In the genomic region with DNA sequence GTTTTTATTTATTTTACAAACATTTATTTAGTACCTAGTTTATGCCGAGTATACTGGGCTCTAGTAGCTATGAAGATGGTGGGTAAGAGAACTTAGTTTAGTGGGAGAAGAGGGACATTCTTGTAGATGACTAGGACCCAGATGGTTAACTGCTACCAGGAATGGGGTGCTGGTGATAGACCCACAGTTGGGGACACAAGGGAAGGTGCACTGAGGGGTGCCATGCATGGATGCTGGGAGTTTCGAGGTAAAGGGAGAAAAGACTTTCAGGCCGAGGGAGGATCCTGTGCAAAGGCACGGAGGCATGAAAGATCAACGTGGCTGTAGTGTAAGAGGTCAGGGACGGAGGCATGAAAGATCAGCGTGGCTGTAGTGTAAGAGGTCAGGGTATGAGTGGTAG, we compare ENCODE assay signal across 23 cellular contexts.
DNase-seq lines count a peak whose midpoint lies in the region; ATAC-seq lines count a peak whose summit lies in the region.
"Had no signal": no experiment of that assay in that cellular context is flagged by ENCODE, and none has a peak within 500 bp of the region (broad histone marks: within the 10 kb centered on the region; RNA-seq: fewer than 3 reads in every experiment).

No MANE protein-coding gene starts in this region.

- ATAC-seq in activated CD8-positive, alpha-beta memory T cell treated with anti-CD3 and anti-CD28 coated beads, Interleukin-2, amount 10 ng/mL, durations not matched to agents 7 days and 5 days = no peak
- ATAC-seq: GM12878, HCT116 had no signal

- H3K4me3 ChIP-seq in neuronal stem cell (ENCODE audit: low read length in 2 of 2) = peak overlapping the region in 1 of 2 donors; percentile 61
- H3K4me3 ChIP-seq: BLaER1 treated with 17β-estradiol and CSF1 and Interleukin-3, amounts not matched to agents 10 nM and 100 nM; GM12878; GM23248 had no signal

- H3K9ac ChIP-seq in neuronal stem cell (ENCODE audit: low read depth, low read length, poor library complexity) = no peak overlapping the region
- H3K9ac ChIP-seq: BLaER1 treated with 17β-estradiol and CSF1 and Interleukin-3, amounts not matched to agents 10 nM and 100 nM; GM23248 had no signal

- no peak overlapping the region for H3K4me2 ChIP-seq in neuronal stem cell (ENCODE audit: insufficient read depth, low read length, poor library complexity, severe bottlenecking)
- H3K4me2 ChIP-seq: BLaER1 treated with 17β-estradiol and CSF1 and Interleukin-3, amounts not matched to agents 10 nM and 100 nM had no signal

- no peak overlapping the region for H3K18ac ChIP-seq in neuronal stem cell (ENCODE audit: low read length)

- no peak overlapping the region for H4K91ac ChIP-seq in neuronal stem cell (ENCODE audit: low read depth, low read length, poor library complexity)

- H3K4ac ChIP-seq in neuronal stem cell (ENCODE audit: low read length) = no peak overlapping the region

- no peaks in the 10 kb centered on the region for H3K79me1 ChIP-seq in neuronal stem cell (ENCODE audit: low read depth, low read length)

- H3K4me1 Mint-ChIP-seq in activated naive CD4-positive, alpha-beta T cell treated with anti-CD3 and anti-CD28 coated beads, Interleukin-2, amount 50 U/mL, for 24 hours = no peaks in the 10 kb centered on the region
- H3K4me1 Mint-ChIP-seq in activated CD8-positive, alpha-beta memory T cell treated with anti-CD3 and anti-CD28 coated beads, Interleukin-2, amount 10 ng/mL, durations not matched to agents 7 days and 5 days = no peaks in the 10 kb centered on the region
- H3K4me1 Mint-ChIP-seq: CD14-positive monocyte; CD8-positive, alpha-beta memory T cell had no signal

- H2BK5ac ChIP-seq in neuronal stem cell (ENCODE audit: low read length) = no peak overlapping the region

- no peaks in the 10 kb centered on the region for H3K36me3 Mint-ChIP-seq in activated naive CD4-positive, alpha-beta T cell treated with anti-CD3 and anti-CD28 coated beads, Interleukin-2, amount 50 U/mL, for 24 hours
- no peaks in the 10 kb centered on the region for H3K36me3 Mint-ChIP-seq in activated CD8-positive, alpha-beta memory T cell treated with anti-CD3 and anti-CD28 coated beads, Interleukin-2, amount 10 ng/mL, durations not matched to agents 7 days and 5 days
- H3K36me3 Mint-ChIP-seq: CD14-positive monocyte; CD8-positive, alpha-beta memory T cell had no signal

- no peak overlapping the region for H3K23ac ChIP-seq in neuronal stem cell (ENCODE audit: low read depth, low read length, poor library complexity)

- no peak overlapping the region for H2BK12ac ChIP-seq in neuronal stem cell (ENCODE audit: low read length)

- H3K9me3 ChIP-seq in neuronal stem cell (replicated peaks in 1 of 2; ENCODE audit: control insufficient read depth in 2 of 2, insufficient read depth in 1 of 2, low read depth in 1 of 2, low read length in 2 of 2) = peaks cover 0 to 4% of the 10 kb centered on the region in 2 donors
- H3K9me3 ChIP-seq: BE2C had no signal

- no peak overlapping the region for H4K8ac ChIP-seq in neuronal stem cell (ENCODE audit: low read depth, low read length)

- H3K27me3 Mint-ChIP-seq in activated naive CD4-positive, alpha-beta T cell treated with anti-CD3 and anti-CD28 coated beads, Interleukin-2, amount 50 U/mL, for 24 hours = no peaks in the 10 kb centered on the region
- peaks cover 13% of the 10 kb centered on the region for H3K27me3 Mint-ChIP-seq in activated CD8-positive, alpha-beta memory T cell treated with anti-CD3 and anti-CD28 coated beads, Interleukin-2, amount 10 ng/mL, durations not matched to agents 7 days and 5 days
- H3K27me3 Mint-ChIP-seq: CD4-positive, alpha-beta T cell had no signal

- H3K9me3 Mint-ChIP-seq in activated naive CD4-positive, alpha-beta T cell treated with anti-CD3 and anti-CD28 coated beads, Interleukin-2, amount 50 U/mL, for 24 hours = no peaks in the 10 kb centered on the region
- no peaks in the 10 kb centered on the region for H3K9me3 Mint-ChIP-seq in activated CD8-positive, alpha-beta memory T cell treated with anti-CD3 and anti-CD28 coated beads, Interleukin-2, amount 10 ng/mL, durations not matched to agents 7 days and 5 days (ENCODE audit: low read depth)
- H3K9me3 Mint-ChIP-seq: CD4-positive, alpha-beta T cell; CD8-positive, alpha-beta memory T cell had no signal

- no peak overlapping the region for H3K4me3 Mint-ChIP-seq in activated naive CD4-positive, alpha-beta T cell treated with anti-CD3 and anti-CD28 coated beads, Interleukin-2, amount 50 U/mL, for 24 hours
- no peak overlapping the region for H3K4me3 Mint-ChIP-seq in activated CD8-positive, alpha-beta memory T cell treated with anti-CD3 and anti-CD28 coated beads, Interleukin-2, amount 10 ng/mL, durations not matched to agents 7 days and 5 days
- H3K4me3 Mint-ChIP-seq: CD14-positive monocyte; CD4-positive, alpha-beta T cell; CD8-positive, alpha-beta memory T cell; H9; HFFc6 had no signal

- H3K27me3 ChIP-seq in neuronal stem cell (ENCODE audit: control insufficient read depth in 3 of 3, insufficient read depth in 3 of 3, low read depth in 1 of 3, low read length in 3 of 3) = peaks cover 0 to 3% (median 0%) of the 10 kb centered on the region in 3 experiments
- H3K27me3 ChIP-seq: BE2C; BLaER1 treated with 17β-estradiol and CSF1 and Interleukin-3, amounts not matched to agents 10 nM and 100 nM had no signal

- H2AK5ac ChIP-seq in neuronal stem cell (ENCODE audit: low read depth, low read length) = no peak overlapping the region

- no peaks in the 10 kb centered on the region for H3K36me3 ChIP-seq in neuronal stem cell (replicated peaks in 1 of 2; ENCODE audit: control insufficient read depth in 2 of 2, insufficient read depth in 2 of 2, low read length in 2 of 2)
- H3K36me3 ChIP-seq: BE2C; BLaER1 treated with 17β-estradiol and CSF1 and Interleukin-3, amounts not matched to agents 10 nM and 100 nM had no signal

- no peak overlapping the region for H2BK120ac ChIP-seq in neuronal stem cell (ENCODE audit: low read depth, low read length)

- WGBS in neuronal stem cell (ENCODE audit: extremely low coverage in 2 of 2, insufficient read length in 2 of 2, insufficient replicate concordance in 1 of 2), 2 donors = no CpG with 5 or more reads among the region's 7 CpGs

- peaks cover 2 to 11% of the 10 kb centered on the region in 2 donors for H3K4me1 ChIP-seq in neuronal stem cell (ENCODE audit: control insufficient read depth in 2 of 2, insufficient read depth in 1 of 2, low read depth in 1 of 2, low read length in 2 of 2)
- H3K4me1 ChIP-seq: BLaER1 treated with 17β-estradiol and CSF1 and Interleukin-3, amounts not matched to agents 10 nM and 100 nM had no signal

- CTCF ChIA-PET in activated CD8-positive, alpha-beta memory T cell treated with anti-CD3 and anti-CD28 coated beads, Interleukin-2, amount 10 ng/mL, durations not matched to agents 7 days and 5 days (lab: Charles Lee) = no interaction called here

- DNase-seq in activated naive CD4-positive, alpha-beta T cell (lab: John Stamatoyannopoulos, UW) = no peak
- peak; percentile 22 for DNase-seq in islet precursor cell
- DNase-seq in neuronal stem cell (ENCODE audit: low spot score) = no peak
- DNase-seq in activated CD8-positive, alpha-beta memory T cell treated with anti-CD3 and anti-CD28 coated beads, Interleukin-2, amount 10 ng/mL, durations not matched to agents 7 days and 5 days = no peak
- DNase-seq in SKM-1 treated with dmso at 0.1 percent for 144 hours (lab: John Stamatoyannopoulos, UW; ENCODE audit: unreplicated experiment) = no peak
- DNase-seq in middle frontal gyrus (ENCODE audit: extremely low spot score, low spot score) = no peak
- DNase-seq: AML-193; BE2C; CD4-positive, alpha-beta T cell; CD8-positive, alpha-beta memory T cell; DMS 273 treated with DMSO at 0.1 percent for 48 hours; DMS79; EL; GDM1; GM23248; H9; HFFc6 had no signal

- peak overlapping the region; percentile 3 for H3K27ac Mint-ChIP-seq in activated naive CD4-positive, alpha-beta T cell treated with anti-CD3 and anti-CD28 coated beads, Interleukin-2, amount 50 U/mL, for 24 hours
- no peak overlapping the region for H3K27ac Mint-ChIP-seq in activated CD8-positive, alpha-beta memory T cell treated with anti-CD3 and anti-CD28 coated beads, Interleukin-2, amount 10 ng/mL, durations not matched to agents 7 days and 5 days
- H3K27ac Mint-ChIP-seq: CD14-positive monocyte; CD4-positive, alpha-beta T cell; CD8-positive, alpha-beta memory T cell; HFFc6 had no signal

- H3K14ac ChIP-seq in neuronal stem cell (ENCODE audit: low read length) = peak overlapping the region; percentile 83

- H2BK15ac ChIP-seq in neuronal stem cell (ENCODE audit: low read length) = no peak overlapping the region

- H3K27ac ChIP-seq in neuronal stem cell (replicated peaks; ENCODE audit: low read length) = no peak overlapping the region
- H3K27ac ChIP-seq: 22Rv1; BLaER1 treated with 17β-estradiol and CSF1 and Interleukin-3, amounts not matched to agents 10 nM and 100 nM; GM23248 had no signal

- H2AFZ ChIP-seq in neuronal stem cell (ENCODE audit: low read length) = no peak overlapping the region
- H2AFZ ChIP-seq: GM23248 had no signal
